In the genomic region with DNA sequence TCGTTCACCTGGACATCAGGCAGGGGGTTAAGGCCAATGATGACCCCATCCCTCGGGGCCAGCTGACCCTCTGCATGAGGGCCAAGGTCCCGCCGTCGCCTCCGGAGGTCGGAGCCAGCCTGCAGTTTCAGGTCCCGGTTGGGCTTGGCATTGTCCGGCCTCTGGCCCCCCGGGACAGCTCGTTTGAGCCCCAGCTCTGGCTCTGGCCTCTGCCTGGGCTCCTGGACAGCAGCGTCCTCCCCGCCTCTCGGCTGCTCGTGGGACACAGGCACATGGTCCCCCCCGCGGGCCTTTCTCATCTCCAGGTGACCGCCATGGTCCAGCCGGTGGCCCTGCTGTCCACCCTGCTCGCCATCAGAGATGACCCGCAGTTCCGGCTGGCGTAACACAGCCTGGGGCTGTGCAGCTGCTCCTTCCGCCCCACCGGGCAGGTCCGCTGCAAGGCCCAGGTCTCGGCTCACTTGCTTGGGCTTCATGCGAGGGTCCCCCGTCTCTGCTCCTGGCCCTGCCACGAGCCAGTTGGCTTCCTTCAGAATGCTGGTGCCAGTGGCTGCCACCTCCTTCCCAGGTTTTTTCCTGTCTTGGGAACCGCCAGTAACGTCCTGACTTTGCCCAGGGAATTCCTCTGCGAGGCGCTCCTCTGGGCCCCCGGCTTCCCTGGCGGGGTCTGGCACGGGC, we compare ENCODE assay signal across 1 cellular context.
TF ChIP-seq lines count a peak whose summit lies in the region.

No MANE protein-coding gene starts in this region.

TF ChIP-seq in HCT116, 20 proteins besides CTCF, POLR2A, EP300 and RAD21:
- no peak for TF ChIP-seq EZH2phosphoT487 (IDR thresholded peaks at IDR 0.05; ENCODE audit: borderline replicate concordance)
- TF ChIP-seq POLR2AphosphoS5 (IDR thresholded peaks at IDR 0.05; ENCODE audit: low read depth, low read length): peak; percentile 40; the same call in 1 of the 2 replicates
